In the genomic region with DNA sequence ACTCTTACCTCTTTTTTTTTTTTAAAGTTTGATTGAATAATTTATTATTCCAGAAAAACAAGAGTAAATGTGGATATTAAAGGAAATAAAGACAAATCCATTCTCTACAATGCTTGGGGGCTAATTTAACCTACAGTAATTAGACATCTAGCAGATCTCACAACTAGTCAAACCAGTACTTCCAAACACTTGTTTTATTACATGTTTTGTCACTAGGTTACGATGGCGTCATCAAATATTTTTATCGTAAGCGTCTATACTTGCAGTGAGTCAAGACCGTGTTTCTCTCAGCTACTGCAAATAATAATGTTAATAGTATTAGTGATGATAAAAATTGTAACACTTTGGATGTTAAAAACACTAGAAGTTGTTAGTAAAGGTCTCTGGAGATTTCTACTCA, we compare ENCODE assay signal across 7 cellular contexts.
DNase-seq lines count a peak whose midpoint lies in the region; ATAC-seq, FAIRE-seq and TF ChIP-seq lines count a peak whose summit lies in the region.
"Not testable (repeated sequence)": the region's sequence is repeated elsewhere in the genome, so short reads cannot be mapped to it uniquely, and the experiment has no call there.

No MANE protein-coding gene starts in this region.

- not testable (repeated sequence) for H3K27me3 ChIP-seq in astrocyte (ENCODE audit: insufficient read depth, low read length); foreskin keratinocyte; pancreas

- not testable (repeated sequence) for H3K4me3 Mint-ChIP-seq in astrocyte (ENCODE audit: unreplicated experiment)

- not testable (repeated sequence) for H4K20me1 ChIP-seq in astrocyte (ENCODE audit: insufficient read depth, low read length)

- not testable (repeated sequence) for H3K36me3 ChIP-seq in astrocyte (ENCODE audit: insufficient read depth, low read length); pancreas

- TF ChIP-seq CTCF in A549 (IDR thresholded peaks at IDR 0.05); astrocyte (IDR thresholded peaks at IDR 0.05; ENCODE audit: insufficient read depth, low read depth, low read length); foreskin keratinocyte (conservative IDR thresholded peaks at IDR 0.05); pancreas (IDR thresholded peaks at IDR 0.05): not testable (repeated sequence)

- not testable (repeated sequence) for DNase-seq in A549 (ENCODE audit: low read depth in 1 of 2, low spot score in 1 of 2); GM12892 (ENCODE audit: insufficient read length); astrocyte (ENCODE audit: low read depth); foreskin keratinocyte; pancreas

- H3K36me3 Mint-ChIP-seq in astrocyte (ENCODE audit: low read depth, unreplicated experiment): not testable (repeated sequence)

- H3K4me3 ChIP-seq in A549; astrocyte (ENCODE audit: insufficient read depth, low read depth, low read length); pancreas: not testable (repeated sequence)

- 87% methylated on average over 5 of the region's 5 CpGs for WGBS in A549 (ENCODE audit: missing lambda C conversion rate)
- WGBS in pancreas, 2 donors: 72 to 81% methylated on average over 5 of the region's 5 CpGs

- H3K4me1 ChIP-seq in A549; astrocyte (ENCODE audit: insufficient read depth, low read length); foreskin keratinocyte; pancreas: not testable (repeated sequence)

- H3K27ac Mint-ChIP-seq in astrocyte (ENCODE audit: unreplicated experiment): not testable (repeated sequence)

- FAIRE-seq in A549 (lab: Jason Lieb, UNC): peak; percentile 78
- FAIRE-seq in GM12892 (lab: Jason Lieb, UNC): peak; percentile 53
- peak; percentile 70 for FAIRE-seq in astrocyte (lab: Jason Lieb, UNC)
- FAIRE-seq in colon (lab: Jason Lieb, UNC): peak; percentile 88
- FAIRE-seq in islet of Langerhans (lab: Jason Lieb, UNC): peak; percentile 24
- FAIRE-seq in pancreas (lab: Jason Lieb, UNC): peak; percentile 29

- H3K79me2 ChIP-seq in astrocyte (ENCODE audit: insufficient read depth, low read length): not testable (repeated sequence)

- intact Hi-C loops in pancreas (cut with DNase I): not testable (repeated sequence)

- not testable (repeated sequence) for H2AFZ ChIP-seq in astrocyte (ENCODE audit: low read depth, low read length)

- TF ChIP-seq RAD21 in A549 (conservative IDR thresholded peaks at IDR 0.05 in 1 of 2, IDR thresholded peaks at IDR 0.05 in 1 of 2): not testable (repeated sequence)

- H3K9me3 ChIP-seq in A549; astrocyte (ENCODE audit: insufficient read depth, low read depth, low read length); pancreas: not testable (repeated sequence)

- not testable (repeated sequence) for H3K27me3 Mint-ChIP-seq in astrocyte (ENCODE audit: low read depth, unreplicated experiment)

- CTCF ChIA-PET in A549 (lab: Yijun Ruan, JAX): interaction anchor here (0.6 kb wide), 1 partner anchor 30 kb away, joined by 4 read pairs; no protein-coding TSS in a partner anchor

- not testable (repeated sequence) for TF ChIP-seq EP300 in A549 (IDR thresholded peaks at IDR 0.05)

- TF ChIP-seq POLR2A in A549 (IDR thresholded peaks at IDR 0.05; ENCODE audit: low read length); GM12892 (IDR thresholded peaks at IDR 0.05; ENCODE audit: low read depth, low read length): not testable (repeated sequence)

- H3K9me3 Mint-ChIP-seq in astrocyte (ENCODE audit: unreplicated experiment): not testable (repeated sequence)

- H3K27ac ChIP-seq in A549; astrocyte (ENCODE audit: low read depth, low read length); foreskin keratinocyte; pancreas: not testable (repeated sequence)

- H3K4me2 ChIP-seq in A549; astrocyte (ENCODE audit: low read length): not testable (repeated sequence)

- H3K4me1 Mint-ChIP-seq in astrocyte (ENCODE audit: low read depth, unreplicated experiment): not testable (repeated sequence)

- not testable (repeated sequence) for ATAC-seq in A549, pancreas
- peak; percentile 70 for ATAC-seq in foreskin keratinocyte

- H3K9ac ChIP-seq in astrocyte (ENCODE audit: low read length): not testable (repeated sequence)

- POLR2A ChIA-PET in A549 (lab: Yijun Ruan, JAX): not testable (repeated sequence)
